In the genomic region with DNA sequence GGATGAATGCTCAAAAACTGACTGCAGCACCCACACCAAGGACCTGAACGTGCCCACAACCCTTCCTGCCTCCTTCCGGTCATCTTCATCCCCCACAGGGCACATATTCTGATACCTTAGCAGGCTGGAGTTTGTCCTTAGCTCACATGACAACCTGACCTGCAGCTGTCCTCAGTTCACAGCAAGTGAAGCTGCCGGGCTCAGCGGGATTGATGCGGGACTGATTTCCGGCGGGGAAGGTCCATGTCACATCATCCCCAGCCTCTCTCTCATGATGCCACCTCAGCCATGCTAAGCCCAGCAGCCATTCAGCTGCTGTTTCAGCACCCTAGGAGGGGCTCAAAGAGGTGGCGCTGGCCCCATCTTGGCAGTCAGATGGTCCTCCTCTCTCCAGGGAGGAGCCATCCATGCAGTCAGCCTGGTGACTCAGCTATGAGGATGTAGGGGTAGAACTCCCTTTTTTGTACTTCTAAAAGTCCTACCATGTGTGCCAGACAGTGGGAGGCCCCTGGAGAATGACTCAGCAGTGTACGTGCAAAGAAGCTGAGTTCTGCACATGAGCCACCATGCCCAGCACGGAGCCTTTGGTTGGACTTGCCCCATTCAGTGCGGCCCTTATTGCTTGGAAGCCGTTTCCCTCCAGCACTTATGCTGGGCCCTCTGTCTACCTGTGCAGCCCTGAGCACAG, we compare ENCODE assay signal across 8 cellular contexts. TPM values are rescaled to one million over a fixed set of nuclear protein-coding genes. Genes with fewer than 3 reads are reported as not detected.
DNase-seq lines count a peak whose midpoint lies in the region; ATAC-seq and TF ChIP-seq lines count a peak whose summit lies in the region.

No MANE protein-coding gene starts in this region.

- no peak for TF ChIP-seq POLR2A in tibial nerve (IDR thresholded peaks at IDR 0.05)

- no peaks in the 10 kb centered on the region for H3K36me3 ChIP-seq in left ventricle myocardium inferior
- peaks cover 7% of the 10 kb centered on the region for H3K36me3 ChIP-seq in adipocyte (ENCODE audit: control insufficient read depth, insufficient read depth, low read length, severe bottlenecking)
- H3K36me3 ChIP-seq in tibial nerve, result no peaks in the 10 kb centered on the region

- intact Hi-C loops in Right ventricle myocardium inferior (cut with DNase I) (no loop called here), left ventricle myocardium inferior (cut with micrococcal nuclease) (no loop called here)

- 66 to 75% methylated on average over 10 to 12 of the region's 12 CpGs for WGBS in tibial nerve, 2 donors

- ATAC-seq in Right ventricle myocardium inferior (peak; percentile 39), GM21515 (IDR thresholded peaks at IDR 0.05; ENCODE audit: unreplicated experiment) (no peak)

- H3K4me1 ChIP-seq in left ventricle myocardium inferior (peaks cover 21% of the 10 kb centered on the region), adipocyte (ENCODE audit: control insufficient read depth, insufficient read depth, low read length) (peaks cover 58% of the 10 kb centered on the region), tibial nerve (peaks cover 0 to 27% (median 9%) of the 10 kb centered on the region in 4 donors)

- H3K27ac ChIP-seq in left ventricle myocardium inferior (replicated peaks) (no peak overlapping the region), tibial nerve (peak overlapping the region in 3 of 4 donors; percentile 9 to 73 (median 52))

- H3K9me3 ChIP-seq in left ventricle myocardium inferior (replicated peaks) (no peaks in the 10 kb centered on the region), adipocyte (ENCODE audit: control insufficient read depth, low read length) (no peaks in the 10 kb centered on the region), tibial nerve (no peaks in the 10 kb centered on the region)

- no peak for TF ChIP-seq CTCF in left ventricle myocardium inferior (IDR thresholded peaks at IDR 0.05; ENCODE audit: borderline replicate concordance)
- TF ChIP-seq CTCF in tibial nerve (IDR thresholded peaks at IDR 0.05), result no peak

- TF ChIP-seq EP300 in tibial nerve (IDR thresholded peaks at IDR 0.05), result no peak

- H3K4me3 ChIP-seq in left ventricle myocardium inferior, result no peak overlapping the region
- H3K4me3 ChIP-seq in adipocyte (ENCODE audit: low read length), result peak overlapping the region; percentile 70
- H3K4me3 ChIP-seq in tibial nerve, result no peak overlapping the region

- no peak for DNase-seq in Right ventricle myocardium inferior (ENCODE audit: missing footprints)
- no peak for DNase-seq in left ventricle myocardium inferior
- peak; percentile 91 for DNase-seq in adipocyte (ENCODE audit: low read depth)
- DNase-seq in kidney tubule cell (ENCODE audit: low spot score), result peak; percentile 98
- peak in 1 of 2 donors; percentile 39 for DNase-seq in tibial nerve (ENCODE audit: low spot score in 2 of 2)
- no peak for DNase-seq in T-helper 9 cell
- no peak for DNase-seq in medulla oblongata (ENCODE audit: extremely low spot score)

- peak overlapping the region; percentile 86 for H3K9ac ChIP-seq in adipocyte (ENCODE audit: low read length)

- peaks cover 6% of the 10 kb centered on the region for H3K27me3 ChIP-seq in left ventricle myocardium inferior (ENCODE audit: low read depth)
- no peaks in the 10 kb centered on the region for H3K27me3 ChIP-seq in adipocyte (replicated peaks; ENCODE audit: control insufficient read depth, insufficient read depth, low read length)
- H3K27me3 ChIP-seq in tibial nerve, result no peaks in the 10 kb centered on the region

RNA-seq across cellular contexts. Expression of gene CA12, which starts 9.5 kb away (rescaled TPM):
- total RNA-seq in Right ventricle myocardium inferior, result 0.65 TPM
- total RNA-seq in left ventricle myocardium inferior, result 0.25 TPM
- 1 to 10 TPM in 2 of 4 donors, under 1 TPM in 2; 0.22 to 2.5 (median 1.1) TPM for total RNA-seq in tibial nerve

Comparison
In these comparisons a context has a peak if more than half of its experiments do, and no peak if none do; other contexts are left out.
1. DNase-seq: peak in adipocyte (single experiment) and kidney tubule cell (single experiment); none in Right ventricle myocardium inferior (single experiment), left ventricle myocardium inferior (single experiment), T-helper 9 cell (single experiment) and medulla oblongata (single experiment).